In genomic region chr9:98795295-98795955, GRCh38 we compare ENCODE assay signal across 9 cellular contexts. TPM values are rescaled to one million over a fixed set of nuclear protein-coding genes. Genes with fewer than 3 reads are reported as not detected.
DNase-seq lines count a peak whose midpoint lies in the region; ATAC-seq and TF ChIP-seq lines count a peak whose summit lies in the region.
"Had no signal": no experiment of that assay in that cellular context is flagged by ENCODE, and none has a peak within 500 bp of the region (broad histone marks: within the 10 kb centered on the region; RNA-seq: fewer than 3 reads in every experiment).

No MANE protein-coding gene starts in this region.

- no peak for TF ChIP-seq CTCF in heart right ventricle (IDR thresholded peaks at IDR 0.05)
- TF ChIP-seq CTCF in MCF 10A (IDR thresholded peaks at IDR 0.05; ENCODE audit: unreplicated experiment) = no peak
- no peak for TF ChIP-seq CTCF in mesothelial cell of epicardium (IDR thresholded peaks at IDR 0.05; ENCODE audit: unreplicated experiment)

- H3K4me1 Mint-ChIP-seq in MCF 10A (ENCODE audit: insufficient read depth, unreplicated experiment) = peaks cover 34% of the 10 kb centered on the region
- peaks cover 34% of the 10 kb centered on the region for H3K4me1 Mint-ChIP-seq in mesothelial cell of epicardium

- H3K9me3 Mint-ChIP-seq in MCF 10A (ENCODE audit: unreplicated experiment) = no peaks in the 10 kb centered on the region
- peaks cover 13% of the 10 kb centered on the region for H3K9me3 Mint-ChIP-seq in mesothelial cell of epicardium

- ATAC-seq in heart right ventricle (no peak), Right ventricle myocardium inferior (no peak), GM18519 (IDR thresholded peaks at IDR 0.05; ENCODE audit: low FRiP score, unreplicated experiment) (no peak)

- H3K4me3 ChIP-seq in heart right ventricle = peak overlapping the region in 9 of 10 donors; percentile 60 to 79 (median 71)
- peak overlapping the region; percentile 83 for H3K4me3 ChIP-seq in urinary bladder (ENCODE audit: low read depth, low read length)

- intact Hi-C loops in heart right ventricle (cut with DNase I) = no loop called here
- intact Hi-C loops in Right ventricle myocardium inferior (cut with DNase I) = no loop called here
- intact Hi-C loops in MCF 10A (cut with micrococcal nuclease) = no loop called here

- H3K27me3 Mint-ChIP-seq in MCF 10A (ENCODE audit: insufficient read depth, unreplicated experiment) = no peaks in the 10 kb centered on the region
- no peaks in the 10 kb centered on the region for H3K27me3 Mint-ChIP-seq in mesothelial cell of epicardium (ENCODE audit: low read depth)

- H3K27ac Mint-ChIP-seq in MCF 10A (ENCODE audit: low read depth, unreplicated experiment) (no peak overlapping the region), mesothelial cell of epicardium (peak overlapping the region; percentile 64)

- H3K4me1 ChIP-seq in heart right ventricle (peaks cover 0 to 31% (median 15%) of the 10 kb centered on the region in 9 donors), urinary bladder (ENCODE audit: insufficient read depth) (no peaks in the 10 kb centered on the region)

- POLR2A ChIA-PET in MCF 10A (lab: Yijun Ruan, JAX) = interaction anchor here (0.7 kb wide), 1 partner anchor 344 kb away, joined by 3 read pairs; no protein-coding TSS in a partner anchor

- DNase-seq in heart right ventricle (no peak), Right ventricle myocardium inferior (ENCODE audit: missing footprints) (no peak), MCF 10A (ENCODE audit: unreplicated experiment) (no peak), mesothelial cell of epicardium (ENCODE audit: low spot score in 2 of 2, unreplicated experiment in 2 of 2) (no peak), germinal center (ENCODE audit: low spot score) (no peak)
- no peak for DNase-seq in stimulated activated naive CD4-positive, alpha-beta T cell treated with Interleukin-2 at 50 U/mL for 16 hours (lab: John Stamatoyannopoulos, UW)
- DNase-seq: amniotic stem cell had no signal

- peak overlapping the region; percentile 60 for H3K4me3 Mint-ChIP-seq in MCF 10A (ENCODE audit: unreplicated experiment)
- H3K4me3 Mint-ChIP-seq in mesothelial cell of epicardium = peak overlapping the region; percentile 73

- H3K27me3 ChIP-seq in heart right ventricle = peaks cover 0 to 12% (median 0%) of the 10 kb centered on the region in 7 donors

- H3K9me3 ChIP-seq in heart right ventricle = peaks cover 0 to 12% (median 0%) of the 10 kb centered on the region in 11 donors

- WGBS in heart right ventricle, 2 donors = 65% methylated on average over 12 of the region's 12 CpGs
- WGBS in urinary bladder = 45% methylated on average over 12 of the region's 12 CpGs

- no peaks in the 10 kb centered on the region for H3K36me3 ChIP-seq in heart right ventricle
- H3K36me3 ChIP-seq in urinary bladder (ENCODE audit: insufficient read depth) = no peaks in the 10 kb centered on the region

- CTCF ChIA-PET in MCF 10A (lab: Yijun Ruan, JAX) = interaction anchor here (0.6 to 7.4 kb wide), 7 partner anchors 9 to 1447 kb away, joined by 3 to 88 read pairs (median 4); no protein-coding TSS in a partner anchor

- H3K36me3 Mint-ChIP-seq in MCF 10A (ENCODE audit: insufficient read depth, unreplicated experiment) (peaks cover 6% of the 10 kb centered on the region), mesothelial cell of epicardium (peaks cover 6% of the 10 kb centered on the region)

- H3K27ac ChIP-seq in heart right ventricle (peak overlapping the region in 1 of 10 donors; percentile 56), urinary bladder (ENCODE audit: low read depth) (no peak overlapping the region)

- no TSS peak for BruUV-seq in MCF 10A (replicated peaks; lab: Mats Ljungman, UMichigan)

RNA-seq across cellular contexts. Expression of gene ANKS6, which starts 0.9 kb away (rescaled TPM):
- total RNA-seq in heart right ventricle (1 to 10 TPM; 3.1 to 5.4 (median 4.1) TPM), Right ventricle myocardium inferior (4.4 TPM), MCF 10A (2022) (21.2 and 21.8 TPM in 2 replicates), mesothelial cell of epicardium (40.5 to 48.6 TPM (median 42.0 TPM) in 3 replicates), urinary bladder (8.8 TPM)
- polyA plus RNA-seq in heart right ventricle (1 to 10 TPM; 6.9 to 8.0 TPM), urinary bladder (18.3 TPM)

RNA-seq across cellular contexts. Expression of gene GALNT12, which starts 12.0 kb away (rescaled TPM):
- 1 to 10 TPM in 3 of 10 donors, under 1 TPM in 7; 0.25 to 1.3 (median 0.53) TPM for total RNA-seq in heart right ventricle
- under 1 TPM; 0.38 to 0.59 TPM for polyA plus RNA-seq in heart right ventricle
- 0.54 TPM for total RNA-seq in Right ventricle myocardium inferior
- total RNA-seq in MCF 10A (2022) = not detected in 2 replicates
- 10.1 to 10.6 TPM (median 10.3 TPM) in 3 replicates for total RNA-seq in mesothelial cell of epicardium
- total RNA-seq in urinary bladder = 13.0 TPM
- polyA plus RNA-seq in urinary bladder = 12.6 TPM
